27 cellular contexts compared by ENCODE assay signal in genomic region chr6:114131943-114132342, GRCh38.
"Had no signal": no experiment of that assay in that cellular context is flagged by ENCODE, and none has a peak within 500 bp of the region (broad histone marks: within the 10 kb centered on the region; RNA-seq: fewer than 3 reads in every experiment).

No MANE protein-coding gene starts in this region.

- H3K9me3 ChIP-seq: ovary, psoas muscle, spleen, stomach, thoracic aorta, thyroid gland, tibial nerve, upper lobe of left lung, vagina had no signal

- H3K79me2 ChIP-seq: parathyroid adenoma had no signal

- FAIRE-seq: urothelium cell line had no signal

- H3K36me3 ChIP-seq: neural progenitor cell, ovary, spleen, stomach, thoracic aorta, thyroid gland, tibial nerve, upper lobe of left lung, vagina had no signal

- DNase-seq: naive thymus-derived CD4-positive, alpha-beta T cell; natural killer cell; occipital lobe; ovary; posterior cingulate gyrus; psoas muscle; right cardiac atrium; spleen; stimulated activated CD4-positive, alpha-beta T cell treated with anti-CD3 and anti-CD28 coated beads, Interleukin-12 subunit alpha, Interleukin-12 subunit beta, amount 100 ng/mL, for 4 hours; stimulated activated CD4-positive, alpha-beta T cell treated with anti-CD3 and anti-CD28 coated beads, Interleukin-2, amount 100 ng/mL, for 24 hours; stimulated activated CD4-positive, alpha-beta T cell treated with anti-CD3 and anti-CD28 coated beads, Interleukin-2, amount 100 ng/mL, for 48 hours; stimulated activated CD4-positive, alpha-beta T cell treated with anti-CD3 and anti-CD28 coated beads, Interleukin-4, amount 100 ng/mL, for 24 hours; stimulated activated naive B cell treated with anti-CD40 and anti-IgM and Interleukin-4, amounts not matched to agents 10 μg/mL and 1 μg/mL and 100 μg/mL, for 72 hours; stimulated activated naive CD4-positive, alpha-beta T cell treated with Interleukin-2 at 50 U/mL for 16 hours; stomach; thyroid gland; upper lobe of left lung had no signal

- ATAC-seq: naive thymus-derived CD4-positive, alpha-beta T cell; natural killer cell; psoas muscle; right cardiac atrium; sciatic nerve; stimulated activated effector memory CD8-positive, alpha-beta T cell treated with anti-CD3 and anti-CD28 coated beads, Interleukin-12 subunit alpha, Interleukin-12 subunit beta, amount 100 ng/mL, for 72 hours; stimulated activated naive B cell treated with anti-CD40 and anti-IgM and Interleukin-4, amounts not matched to agents 10 μg/mL and 1 μg/mL and 100 μg/mL, for 72 hours had no signal

- H3K27ac ChIP-seq: neural progenitor cell, ovary, parathyroid adenoma, psoas muscle, skin epidermis, spleen, stomach, thoracic aorta, thyroid gland, tibial nerve, upper lobe of left lung, vagina had no signal

- H3K4me2 ChIP-seq: neural progenitor cell, smooth muscle cell had no signal

- H3K9ac ChIP-seq: neural progenitor cell, parathyroid adenoma had no signal

- H3K27me3 ChIP-seq: neural progenitor cell, ovary, stomach, thyroid gland, tibial nerve, upper lobe of left lung, vagina had no signal

- H3K4me1 ChIP-seq: neural progenitor cell, parathyroid adenoma, psoas muscle, spleen, stomach, thyroid gland, tibial nerve, upper lobe of left lung, vagina had no signal

- H2AFZ ChIP-seq: neural progenitor cell, parathyroid adenoma had no signal

- H3K4me3 ChIP-seq: neural progenitor cell, ovary, psoas muscle, skin epidermis, smooth muscle cell, spleen, stomach, thoracic aorta, thyroid gland, tibial nerve, upper lobe of left lung, vagina had no signal
